25 cellular contexts compared by ENCODE assay signal in the genomic region with DNA sequence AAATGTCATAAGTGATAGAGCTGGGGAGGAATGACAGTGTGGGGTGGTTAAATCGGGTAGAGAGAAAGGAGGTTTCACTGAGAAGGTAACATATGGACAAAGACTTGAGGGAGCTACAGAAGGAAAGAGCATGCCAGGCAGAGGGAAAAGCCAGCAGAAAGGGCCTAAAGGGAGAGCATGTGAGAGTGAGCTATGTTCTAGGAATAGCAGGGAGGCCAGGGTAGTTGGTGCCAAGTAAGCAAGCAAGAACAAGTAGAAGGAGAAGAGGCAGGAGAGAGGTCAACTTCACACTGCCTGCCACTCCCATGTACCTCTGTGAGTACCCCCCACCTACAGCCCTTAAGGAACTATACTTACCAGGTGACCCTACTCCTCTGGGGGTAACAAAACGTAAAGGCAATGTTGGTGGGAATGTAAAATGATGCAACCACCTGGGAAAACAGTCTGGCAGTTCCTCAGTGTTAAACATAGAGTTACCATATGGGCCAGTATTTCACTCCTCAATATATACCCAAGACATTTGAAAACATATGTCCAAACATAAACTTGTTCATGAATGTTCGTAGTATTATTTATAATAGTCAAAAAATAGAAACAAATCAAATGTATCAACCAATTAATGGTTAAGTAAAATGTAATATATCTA.
A peak's percentile ranks its signal among the peaks of the same experiment; 100 is the strongest.
DNase-seq lines count a peak whose midpoint lies in the region; ATAC-seq, FAIRE-seq and TF ChIP-seq lines count a peak whose summit lies in the region.
"Had no signal": no experiment of that assay in that cellular context is flagged by ENCODE, and none has a peak within 500 bp of the region (broad histone marks: within the 10 kb centered on the region; RNA-seq: fewer than 3 reads in every experiment).

No MANE protein-coding gene starts in this region.

- ATAC-seq in left ventricle myocardium superior (peak; percentile 96), HG03280 (IDR thresholded peaks at IDR 0.05; ENCODE audit: unreplicated experiment) (no peak), HG03135 (IDR thresholded peaks at IDR 0.05; ENCODE audit: unreplicated experiment) (no peak), HG03457 (IDR thresholded peaks at IDR 0.05; ENCODE audit: unreplicated experiment) (no peak)
- ATAC-seq: effector memory CD8-positive, alpha-beta T cell; GM12878; T-helper 17 cell had no signal

- TF ChIP-seq CTCF in bronchial epithelial cell (IDR thresholded peaks at IDR 0.05; ENCODE audit: insufficient read depth, low read length, severe bottlenecking): no peak

- intact Hi-C loops in left ventricle myocardium superior (cut with micrococcal nuclease): no loop called here

- H3K27me3 ChIP-seq in bronchial epithelial cell (ENCODE audit: control insufficient read depth, insufficient read depth, low read length): no peaks in the 10 kb centered on the region
- no peaks in the 10 kb centered on the region for H3K27me3 ChIP-seq in skeletal muscle tissue (ENCODE audit: control insufficient read depth in 3 of 3, insufficient read depth in 3 of 3, low read length in 3 of 3)
- H3K27me3 ChIP-seq: BE2C had no signal

- H3K4me3 ChIP-seq in bronchial epithelial cell (ENCODE audit: low read depth, low read length): no peak overlapping the region
- peak overlapping the region; percentile 7 to 44 (median 22) for H3K4me3 ChIP-seq in skeletal muscle tissue (ENCODE audit: low read length in 3 of 3)
- H3K4me3 ChIP-seq: GM12878, lower lobe of right lung, skin epidermis had no signal

- H3K27ac ChIP-seq in skeletal muscle tissue (ENCODE audit: low read depth, low read length): peak overlapping the region; percentile 89
- H3K27ac ChIP-seq: 22Rv1, lower lobe of right lung, skin epidermis had no signal

- peak; percentile 35 for DNase-seq in NCI-H2171 treated with DMSO at 0.1 percent for 48 hours (lab: John Stamatoyannopoulos, UW)
- no peak for DNase-seq in NCI-H2171 (lab: John Stamatoyannopoulos, UW)
- peak; percentile 48 for DNase-seq in bronchial epithelial cell (ENCODE audit: low read depth)
- DNase-seq in left ventricle myocardium superior: no peak
- DNase-seq: activated CD8-positive, alpha-beta memory T cell treated with anti-CD3 and anti-CD28 coated beads, Interleukin-2, amount 50 U/mL, for 48 hours; activated gamma-delta T cell; amniotic stem cell; BE2C; effector memory CD8-positive, alpha-beta T cell; head of caudate nucleus; KG1; lower lobe of right lung; NCI-H1092; NCI-H2029; SIG-M5; stimulated activated CD4-positive, alpha-beta T cell treated with anti-CD3 and anti-CD28 coated beads, Interleukin-2, amount 100 ng/mL, for 48 hours; T-helper 17 cell had no signal

- peak; percentile 43 for FAIRE-seq in bronchial epithelial cell (lab: Jason Lieb, UNC)
- FAIRE-seq: D721Med, GM12878 had no signal

- H3K36me3 ChIP-seq in bronchial epithelial cell (ENCODE audit: control insufficient read depth, insufficient read depth, low read length): no peaks in the 10 kb centered on the region
- H3K36me3 ChIP-seq in skeletal muscle tissue (ENCODE audit: control insufficient read depth in 3 of 3, insufficient read depth in 3 of 3, low read length in 3 of 3): no peaks in the 10 kb centered on the region
- H3K36me3 ChIP-seq: BE2C, lower lobe of right lung had no signal

- H3K4me1 ChIP-seq in skeletal muscle tissue (ENCODE audit: control insufficient read depth in 3 of 3, insufficient read depth in 3 of 3, low read length in 3 of 3): peaks cover 0 to 4% (median 4%) of the 10 kb centered on the region in 3 donors
- H3K4me1 ChIP-seq: BE2C had no signal

- no peaks in the 10 kb centered on the region for H3K9me3 ChIP-seq in skeletal muscle tissue (ENCODE audit: control insufficient read depth in 3 of 3, low read length in 3 of 3)
- H3K9me3 ChIP-seq: BE2C, lower lobe of right lung had no signal

- peak overlapping the region in 2 of 3 donors; percentile 46 to 62 for H3K9ac ChIP-seq in skeletal muscle tissue (ENCODE audit: low read depth in 1 of 3, low read length in 3 of 3)

Comparison
In these comparisons a context has a peak if more than half of its experiments do, and no peak if none do; other contexts are left out.
1. DNase-seq: peak in NCI-H2171 treated with DMSO at 0.1 percent for 48 hours (single experiment) and bronchial epithelial cell (single experiment); none in NCI-H2171 (single experiment) and left ventricle myocardium superior (single experiment).